In the genomic region with DNA sequence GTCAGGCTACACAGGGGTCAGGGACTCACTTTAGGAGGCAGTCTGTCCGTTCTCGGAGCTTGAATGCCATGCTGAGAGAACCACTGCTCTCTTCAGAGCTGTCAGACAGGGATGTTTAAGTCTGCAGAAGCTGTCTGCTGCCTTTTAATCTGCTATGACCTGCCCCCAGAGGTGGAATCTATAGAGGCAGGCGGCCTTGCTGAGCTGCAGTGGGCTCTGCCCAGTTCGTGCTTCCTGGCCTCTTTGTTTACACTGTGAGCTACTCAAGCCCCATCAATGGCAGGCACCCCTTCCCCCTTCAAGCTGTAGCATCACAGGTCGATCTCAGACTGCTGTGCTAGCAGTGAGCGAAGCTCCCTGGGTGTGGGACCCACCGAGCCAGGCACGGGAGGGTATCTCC, we compare ENCODE assay signal across 20 cellular contexts. TPM values are rescaled to one million over a fixed set of nuclear protein-coding genes. Genes with fewer than 3 reads are reported as not detected.
A peak's percentile ranks its signal among the peaks of the same experiment; 100 is the strongest.
DNase-seq lines count a peak whose midpoint lies in the region; TF ChIP-seq lines count a peak whose summit lies in the region.
"Had no signal": no experiment of that assay in that cellular context is flagged by ENCODE, and none has a peak within 500 bp of the region (broad histone marks: within the 10 kb centered on the region; RNA-seq: fewer than 3 reads in every experiment).

No MANE protein-coding gene starts in this region.

- H3K27ac Mint-ChIP-seq in endodermal cell, result no peak overlapping the region
- H3K27ac Mint-ChIP-seq: CD14-positive monocyte; CD4-positive, alpha-beta memory T cell; HFFc6; IgD-negative memory B cell had no signal

- H2BK15ac ChIP-seq in mesendoderm (replicated peaks; ENCODE audit: low read depth), result no peak overlapping the region

- 67 to 75% methylated on average over 5 to 8 of the region's 8 CpGs for WGBS in endodermal cell (ENCODE audit: insufficient coverage in 1 of 2, insufficient read length in 1 of 2), 2 experiments
- WGBS in mesendoderm (ENCODE audit: extremely low coverage, insufficient coverage, low lambda C conversion rate), result no CpG with 5 or more reads among the region's 8 CpGs

- H4K20me1 ChIP-seq in Karpas-422 (ENCODE audit: insufficient read depth, low read depth, low read length), result no peaks in the 10 kb centered on the region
- H4K20me1 ChIP-seq: BLaER1 had no signal

- H3K9ac ChIP-seq in endodermal cell (ENCODE audit: extremely low read depth, low read length, poor library complexity, severe bottlenecking) (no peak overlapping the region), mesendoderm (ENCODE audit: low read length) (no peak overlapping the region), Karpas-422 (ENCODE audit: low read length) (no peak overlapping the region)
- H3K9ac ChIP-seq: BLaER1, GM23248 had no signal

- no peak overlapping the region for H3K4ac ChIP-seq in mesendoderm (ENCODE audit: low read depth, low read length)

- H3K36me3 ChIP-seq in endodermal cell (ENCODE audit: control insufficient read depth, insufficient read depth, low read length), result no peaks in the 10 kb centered on the region
- H3K36me3 ChIP-seq in mesendoderm (ENCODE audit: control insufficient read depth, insufficient read depth, low read length), result no peaks in the 10 kb centered on the region
- H3K36me3 ChIP-seq in Karpas-422 (ENCODE audit: insufficient read depth, low read length), result no peaks in the 10 kb centered on the region
- H3K36me3 ChIP-seq: BLaER1 had no signal

- H3K27me3 Mint-ChIP-seq in endodermal cell (ENCODE audit: insufficient read depth), result no peaks in the 10 kb centered on the region
- H3K27me3 Mint-ChIP-seq: CD4-positive, alpha-beta memory T cell; IgD-negative memory B cell had no signal

- DNase-seq in NCI-H510A (lab: John Stamatoyannopoulos, UW), result peak; percentile 1
- no peak for DNase-seq in NCI-H510A treated with DMSO at 0.1 percent for 48 hours (lab: John Stamatoyannopoulos, UW)
- DNase-seq in endodermal cell, result peak; percentile 67
- peak; percentile 2 for DNase-seq in mesendoderm
- no peak for DNase-seq in NOMO-1 treated with dmso at 0.1 percent for 144 hours (lab: John Stamatoyannopoulos, UW; ENCODE audit: unreplicated experiment)
- no peak for DNase-seq in AML-193 (lab: John Stamatoyannopoulos, UW)
- no peak for DNase-seq in Karpas-422
- DNase-seq: CD4-positive, alpha-beta memory T cell; DMS153; DMS79; GDM1; GM23248; HFFc6 had no signal

- TF ChIP-seq CTCF in endodermal cell (conservative IDR thresholded peaks at IDR 0.05), result peak; percentile 47

- H3K9me2 ChIP-seq in Karpas-422 (replicated peaks; ENCODE audit: insufficient read depth, low read length), result no peaks in the 10 kb centered on the region

- H3K18ac ChIP-seq in mesendoderm (ENCODE audit: low read length), result no peak overlapping the region

- H3K4me3 ChIP-seq in endodermal cell (ENCODE audit: low read length) (no peak overlapping the region), mesendoderm (ENCODE audit: low read length) (no peak overlapping the region), Karpas-422 (ENCODE audit: low read length) (no peak overlapping the region)
- H3K4me3 ChIP-seq: A549, BLaER1, GM23248 had no signal

- H3K27me3 ChIP-seq in endodermal cell (ENCODE audit: control insufficient read depth, insufficient read depth, low read length, poor library complexity, severe bottlenecking) (no peaks in the 10 kb centered on the region), mesendoderm (ENCODE audit: insufficient read depth, low read length, poor library complexity) (no peaks in the 10 kb centered on the region), Karpas-422 (ENCODE audit: low read length) (no peaks in the 10 kb centered on the region)
- H3K27me3 ChIP-seq: BLaER1 had no signal

- no peak overlapping the region for H3K23ac ChIP-seq in mesendoderm (ENCODE audit: low read length)

- H4K8ac ChIP-seq in mesendoderm (ENCODE audit: low read depth, low read length), result no peak overlapping the region

- H3K4me1 ChIP-seq in endodermal cell (ENCODE audit: control insufficient read depth, insufficient read depth, low read length) (no peaks in the 10 kb centered on the region), mesendoderm (ENCODE audit: control insufficient read depth, low read depth, low read length) (no peaks in the 10 kb centered on the region), Karpas-422 (ENCODE audit: low read length) (no peaks in the 10 kb centered on the region)
- H3K4me1 ChIP-seq: A549, BLaER1 had no signal

- peaks cover 26% of the 10 kb centered on the region for H3K9me3 Mint-ChIP-seq in endodermal cell

- no peaks in the 10 kb centered on the region for H3K36me3 Mint-ChIP-seq in endodermal cell (ENCODE audit: low read depth)
- H3K36me3 Mint-ChIP-seq: CD14-positive monocyte; CD4-positive, alpha-beta memory T cell; IgD-negative memory B cell had no signal

- no peak overlapping the region for H4K5ac ChIP-seq in mesendoderm (ENCODE audit: low read length)

- H2BK120ac ChIP-seq in mesendoderm (ENCODE audit: low read depth, low read length), result no peak overlapping the region

- H2AFZ ChIP-seq in Karpas-422 (ENCODE audit: low read length), result no peak overlapping the region
- H2AFZ ChIP-seq: GM23248 had no signal

- H3K79me1 ChIP-seq in mesendoderm (ENCODE audit: low read length), result no peaks in the 10 kb centered on the region

- H2BK5ac ChIP-seq in mesendoderm (ENCODE audit: low read length), result no peak overlapping the region

- no peak overlapping the region for H3K4me3 Mint-ChIP-seq in endodermal cell
- H3K4me3 Mint-ChIP-seq: CD14-positive monocyte; CD4-positive, alpha-beta memory T cell; HFFc6; IgD-negative memory B cell had no signal

- H3K27ac ChIP-seq in endodermal cell (ENCODE audit: low read depth, low read length), result no peak overlapping the region
- no peak overlapping the region for H3K27ac ChIP-seq in mesendoderm (ENCODE audit: low read depth, low read length)
- no peak overlapping the region for H3K27ac ChIP-seq in Karpas-422 (ENCODE audit: low read length)
- H3K27ac ChIP-seq: 22Rv1, A549, BLaER1, GM23248 had no signal

- H3K56ac ChIP-seq in mesendoderm (ENCODE audit: low read length), result no peak overlapping the region

- H3K79me2 ChIP-seq in mesendoderm (ENCODE audit: control insufficient read depth, insufficient read depth, low read length), result no peaks in the 10 kb centered on the region
- H3K79me2 ChIP-seq in Karpas-422 (ENCODE audit: low read length), result no peaks in the 10 kb centered on the region

- peaks cover 6% of the 10 kb centered on the region for H3K4me1 Mint-ChIP-seq in endodermal cell
- H3K4me1 Mint-ChIP-seq: CD14-positive monocyte; CD4-positive, alpha-beta memory T cell; IgD-negative memory B cell had no signal

- no peaks in the 10 kb centered on the region for H3K9me3 ChIP-seq in endodermal cell (ENCODE audit: control insufficient read depth, low read length)
- H3K9me3 ChIP-seq in Karpas-422 (ENCODE audit: low read length), result peaks cover 4% of the 10 kb centered on the region
- H3K9me3 ChIP-seq: A549 had no signal

- no peak overlapping the region for H2AK5ac ChIP-seq in mesendoderm (ENCODE audit: low read length)

- H3K4me2 ChIP-seq in mesendoderm (ENCODE audit: low read length) (no peak overlapping the region), Karpas-422 (ENCODE audit: low read depth, low read length, poor library complexity, severe bottlenecking) (no peak overlapping the region)
- H3K4me2 ChIP-seq: A549, BLaER1 had no signal

RNA-seq across cellular contexts. Expression of a gene that starts 31.5 kb away (rescaled TPM):
- 1 to 10 TPM; 2.0 to 7.2 TPM for total RNA-seq in endodermal cell
- polyA plus RNA-seq in endodermal cell (2013, experiment 1 of 2), result 39.1 TPM
- 36.4 TPM for polyA plus RNA-seq in endodermal cell (2013, experiment 2 of 2)
- 0.29 TPM for polyA plus RNA-seq in mesendoderm (2013, experiment 1 of 2)
- polyA plus RNA-seq in mesendoderm (2013, experiment 2 of 2), result 0.29 TPM
- not detected in 2 replicates for total RNA-seq in Karpas-422 (2014; rRNA removed; shearing (Covaris generic); ENCODE audit: low replicate concordance)
- total RNA-seq: CD4-positive, alpha-beta memory T cell; Daoy; GM23248; HepG2; HFFc6 had no signal
- polyA plus RNA-seq: CD14-positive monocyte; CD4-positive, alpha-beta memory T cell; GM23248; HepG2; IgD-negative memory B cell had no signal

Comparison
In these comparisons a context has a peak if more than half of its experiments do, and no peak if none do; other contexts are left out.
1. DNase-seq: peak in NCI-H510A (single experiment), endodermal cell (single experiment) and mesendoderm (single experiment); none in NCI-H510A treated with DMSO at 0.1 percent for 48 hours (single experiment), NOMO-1 treated with dmso at 0.1 percent for 144 hours (single experiment), AML-193 (0 of 2) and Karpas-422 (single experiment).